ENCODE assay signal across 22 cellular contexts in the genomic region with DNA sequence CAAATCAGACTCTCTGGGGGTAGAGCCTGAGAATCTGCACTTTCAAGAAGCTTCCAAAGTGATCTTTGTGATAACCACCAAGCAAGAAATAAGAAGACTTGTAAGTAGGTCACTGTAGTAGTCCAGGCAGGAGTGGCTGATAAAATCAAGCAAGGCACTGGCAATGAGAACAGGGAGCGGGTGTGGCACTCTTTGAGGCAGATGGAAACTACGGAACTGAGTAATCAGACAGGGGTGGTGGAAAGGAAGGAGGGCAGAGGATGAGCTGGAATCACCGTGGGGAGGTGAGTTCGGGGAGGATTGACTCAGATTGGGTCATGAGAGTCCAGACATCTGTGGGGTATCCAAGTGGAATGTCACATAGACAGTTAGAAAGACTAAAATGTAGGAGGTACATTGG.
"Had no signal": no experiment of that assay in that cellular context is flagged by ENCODE, and none has a peak within 500 bp of the region (broad histone marks: within the 10 kb centered on the region; RNA-seq: fewer than 3 reads in every experiment).

No MANE protein-coding gene starts in this region.

- H3K36me3 ChIP-seq: brain microvascular endothelial cell, left lung, sigmoid colon, spleen, upper lobe of left lung had no signal

- H2AFZ ChIP-seq: hepatocyte had no signal

- H3K36me3 Mint-ChIP-seq: stimulated activated memory B cell treated with anti-CD40 and anti-IgM and Interleukin-4, amounts not matched to agents 10 μg/mL and 1 μg/mL and 100 μg/mL, for 72 hours had no signal

- H3K9me3 ChIP-seq: left lung, sigmoid colon, spleen, testis, upper lobe of left lung had no signal

- H3K4me3 ChIP-seq: coronary artery, hepatocyte, left lung, sigmoid colon, spleen, testis, upper lobe of left lung had no signal

- H3K27ac Mint-ChIP-seq: activated CD4-positive, alpha-beta memory T cell treated with anti-CD3 and anti-CD28 coated beads, Interleukin-2, amount 10 ng/mL, durations not matched to agents 7 days and 5 days; activated T-cell treated with anti-CD3 and anti-CD28 coated beads, Interleukin-2, amount 50 U/mL, for 24 hours; activated T-helper 2 cell treated with anti-CD3 and anti-CD28 coated beads, Interferon-gamma antibody, Interleukin-2, Interleukin-4, amounts not matched to agents 10 μg/mL and 5 μg/mL and 100 μg/mL, durations not matched to agents 14 hours and 24 hours and 36 hours; nephron progenitor cell; stimulated activated memory B cell treated with anti-CD40 and anti-IgM and Interleukin-4, amounts not matched to agents 10 μg/mL and 1 μg/mL and 100 μg/mL, for 72 hours had no signal

- H3K79me2 ChIP-seq: hepatocyte had no signal

- H3K4me2 ChIP-seq: hepatocyte had no signal

- H3K4me3 Mint-ChIP-seq: activated CD4-positive, alpha-beta memory T cell treated with anti-CD3 and anti-CD28 coated beads, Interleukin-2, amount 10 ng/mL, durations not matched to agents 7 days and 5 days; activated T-cell treated with anti-CD3 and anti-CD28 coated beads, Interleukin-2, amount 50 U/mL, for 24 hours; nephron progenitor cell; stimulated activated memory B cell treated with anti-CD40 and anti-IgM and Interleukin-4, amounts not matched to agents 10 μg/mL and 1 μg/mL and 100 μg/mL, for 72 hours had no signal

- H3K9me3 Mint-ChIP-seq: activated CD4-positive, alpha-beta memory T cell treated with anti-CD3 and anti-CD28 coated beads, Interleukin-2, amount 10 ng/mL, durations not matched to agents 7 days and 5 days; activated T-cell treated with anti-CD3 and anti-CD28 coated beads, Interleukin-2, amount 50 U/mL, for 24 hours; activated T-helper 2 cell treated with anti-CD3 and anti-CD28 coated beads, Interferon-gamma antibody, Interleukin-2, Interleukin-4, amounts not matched to agents 10 μg/mL and 5 μg/mL and 100 μg/mL, durations not matched to agents 14 hours and 24 hours and 36 hours; nephron progenitor cell; stimulated activated memory B cell treated with anti-CD40 and anti-IgM and Interleukin-4, amounts not matched to agents 10 μg/mL and 1 μg/mL and 100 μg/mL, for 72 hours had no signal

- DNase-seq: activated CD4-positive, alpha-beta memory T cell treated with anti-CD3 and anti-CD28 coated beads, Interleukin-2, amount 10 ng/mL, durations not matched to agents 7 days and 5 days; activated CD4-positive, alpha-beta T cell treated with anti-CD3 and anti-CD28 coated beads for 48 hours; activated CD4-positive, CD25-positive, alpha-beta regulatory T cell; activated naive CD4-positive, alpha-beta T cell treated with Interleukin-2 at 50 U/mL for 16 hours; activated T-cell treated with anti-CD3 and anti-CD28 coated beads, Interleukin-2, amount 50 U/mL, for 24 hours; anterior cingulate cortex; brain microvascular endothelial cell; islet precursor cell; left lung; nephron progenitor cell; occipital lobe; posterior cingulate gyrus; sigmoid colon; spleen; stimulated activated CD4-positive, alpha-beta T cell treated with anti-CD3 and anti-CD28 coated beads, Interleukin-4, amount 100 ng/mL, for 4 hours; T1000; testis; upper lobe of left lung had no signal

- H3K27ac ChIP-seq: brain microvascular endothelial cell, coronary artery, hepatocyte, left lung, sigmoid colon, spleen, testis, upper lobe of left lung had no signal

- H3K27me3 ChIP-seq: brain microvascular endothelial cell, hepatocyte, sigmoid colon, testis, upper lobe of left lung had no signal
